In the genomic region with DNA sequence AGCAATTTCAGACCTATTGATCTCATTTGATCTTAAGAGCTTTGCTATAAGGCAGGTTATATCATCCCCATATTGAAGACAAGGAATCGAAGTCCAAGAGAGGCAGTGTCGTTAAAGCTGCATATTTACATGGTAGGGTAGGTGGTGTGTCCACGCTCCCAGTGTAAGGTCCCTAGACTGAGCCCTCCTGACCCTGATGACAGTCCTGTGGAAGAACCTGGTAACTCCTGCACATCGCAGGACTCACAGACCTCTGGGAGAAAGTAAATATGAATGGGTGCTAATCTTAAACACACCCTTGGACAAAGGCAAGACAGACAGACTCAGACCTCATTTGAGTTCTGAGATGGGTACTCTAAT, we compare ENCODE assay signal across 8 cellular contexts. TPM values are rescaled to one million over a fixed set of nuclear protein-coding genes. Genes with fewer than 3 reads are reported as not detected.
DNase-seq lines count a peak whose midpoint lies in the region; ATAC-seq and TF ChIP-seq lines count a peak whose summit lies in the region.

No MANE protein-coding gene starts in this region.

- DNase-seq in right atrium auricular region (ENCODE audit: low spot score) (no peak), left cardiac atrium (no peak), uterus (no peak)
- DNase-seq in stimulated activated naive CD4-positive, alpha-beta T cell treated with Interleukin-2 at 50 U/mL for 16 hours (lab: John Stamatoyannopoulos, UW): no peak

- no peak for TF ChIP-seq POLR2A in uterus (IDR thresholded peaks at IDR 0.05)

- peaks cover 0 to 4% of the 10 kb centered on the region in 2 donors for H3K4me1 ChIP-seq in right atrium auricular region
- H3K4me1 ChIP-seq in duodenal mucosa (ENCODE audit: control insufficient read depth in 1 of 2, insufficient read depth in 2 of 2, low read length in 2 of 2): peaks cover 0 to 17% of the 10 kb centered on the region in 2 donors
- no peaks in the 10 kb centered on the region for H3K4me1 ChIP-seq in uterus

- H3K27me3 ChIP-seq in right atrium auricular region (no peaks in the 10 kb centered on the region), duodenal mucosa (ENCODE audit: control insufficient read depth in 1 of 2, insufficient read depth in 2 of 2, low read length in 2 of 2) (peaks cover 0 to 4% of the 10 kb centered on the region in 2 donors), uterus (no peaks in the 10 kb centered on the region)

- H3K9ac ChIP-seq in duodenal mucosa (ENCODE audit: low read depth in 1 of 2, low read length in 2 of 2): no peak overlapping the region

- H3K36me3 ChIP-seq in right atrium auricular region: no peaks in the 10 kb centered on the region
- H3K36me3 ChIP-seq in duodenal mucosa (ENCODE audit: control insufficient read depth in 1 of 2, insufficient read depth in 2 of 2, low read length in 2 of 2): no peaks in the 10 kb centered on the region
- H3K36me3 ChIP-seq in uterus: no peaks in the 10 kb centered on the region

- H3K4me3 ChIP-seq in right atrium auricular region (no peak overlapping the region), duodenal mucosa (ENCODE audit: low read depth in 1 of 2, low read length in 2 of 2) (no peak overlapping the region), uterus (no peak overlapping the region)

- no peaks in the 10 kb centered on the region for H3K9me3 ChIP-seq in right atrium auricular region
- H3K9me3 ChIP-seq in duodenal mucosa (ENCODE audit: control insufficient read depth in 1 of 2, low read length in 2 of 2): no peaks in the 10 kb centered on the region
- H3K9me3 ChIP-seq in uterus: no peaks in the 10 kb centered on the region

- intact Hi-C loops in left cardiac atrium (cut with DNase I): no loop called here
- intact Hi-C loops in uterus (cut with DNase I; ENCODE audit: low total_unique reads): no loop called here

- H3K27ac ChIP-seq in right atrium auricular region (peak overlapping the region; percentile 29 to 66), duodenal mucosa (ENCODE audit: low read depth, low read length) (peak overlapping the region; percentile 32), uterus (peak overlapping the region; percentile 3 to 80)

- no peak for ATAC-seq in left cardiac atrium
- ATAC-seq in HG03095 (IDR thresholded peaks at IDR 0.05; ENCODE audit: unreplicated experiment): peak; percentile 5
- no peak for ATAC-seq in HG02938 (IDR thresholded peaks at IDR 0.05; ENCODE audit: unreplicated experiment)
- ATAC-seq in HG03175 (IDR thresholded peaks at IDR 0.05; ENCODE audit: unreplicated experiment): no peak

- no peak for TF ChIP-seq CTCF in right atrium auricular region (IDR thresholded peaks at IDR 0.05)
- no peak for TF ChIP-seq CTCF in uterus (IDR thresholded peaks at IDR 0.05)

RNA-seq across cellular contexts. Expression of gene HLA-DPB1, which starts 0.6 kb away (rescaled TPM):
- total RNA-seq in right atrium auricular region (10 to 100 TPM; 22.0 to 76.7 TPM), left cardiac atrium (10 to 100 TPM; 47.8 to 53.8 TPM), uterus (100 to 1,000 TPM in 1 of 4 donors, 10 to 100 TPM in 3; 19.8 to 108 (median 43.6) TPM)

RNA-seq across cellular contexts. Expression of gene HLA-DPA1, which starts 1.7 kb away (rescaled TPM):
- total RNA-seq in right atrium auricular region (10 to 100 TPM; 13.1 to 60.5 TPM), left cardiac atrium (10 to 100 TPM; 50.5 to 54.1 TPM), uterus (100 to 1,000 TPM in 2 of 4 donors, 10 to 100 TPM in 2; 48.0 to 187 (median 135) TPM)
